In genomic region chrX:148024425-148025148, GRCh38 we compare ENCODE assay signal across 12 cellular contexts.
A peak's percentile ranks its signal among the peaks of the same experiment; 100 is the strongest.
DNase-seq lines count a peak whose midpoint lies in the region; ATAC-seq and TF ChIP-seq lines count a peak whose summit lies in the region.
"Had no signal": no experiment of that assay in that cellular context is flagged by ENCODE, and none has a peak within 500 bp of the region (broad histone marks: within the 10 kb centered on the region; RNA-seq: fewer than 3 reads in every experiment).

No MANE protein-coding gene starts in this region.

- peak overlapping the region; percentile 64 for H2AFZ ChIP-seq in SU-DHL-6 (ENCODE audit: low read depth, low read length, severe bottlenecking)

- H3K9ac ChIP-seq in SU-DHL-6 (ENCODE audit: low read length) = no peak overlapping the region

- H3K27ac ChIP-seq in SU-DHL-6 (ENCODE audit: low read depth, low read length) = no peak overlapping the region
- H3K27ac ChIP-seq: thoracic aorta had no signal

- no peak overlapping the region for H3K4me3 ChIP-seq in SU-DHL-6 (ENCODE audit: insufficient read depth, low read length, poor library complexity, severe bottlenecking)
- H3K4me3 ChIP-seq: thoracic aorta had no signal

- no peaks in the 10 kb centered on the region for H4K20me1 ChIP-seq in SU-DHL-6 (ENCODE audit: low read depth, low read length)

- H3K79me2 ChIP-seq in SU-DHL-6 (ENCODE audit: insufficient read depth, low read length) = no peaks in the 10 kb centered on the region

- ATAC-seq in GM18508 (IDR thresholded peaks at IDR 0.05; ENCODE audit: insufficient read depth, unreplicated experiment) (peak; percentile 88), GM21528 (IDR thresholded peaks at IDR 0.05; ENCODE audit: low FRiP score, unreplicated experiment) (peak; percentile 99), HG03175 (IDR thresholded peaks at IDR 0.05; ENCODE audit: unreplicated experiment) (peak; percentile 96)

- H3K36me3 ChIP-seq in SU-DHL-6 (ENCODE audit: low read length) = no peaks in the 10 kb centered on the region
- H3K36me3 ChIP-seq: thoracic aorta had no signal

- peak overlapping the region; percentile 54 for H3K4me2 ChIP-seq in SU-DHL-6 (ENCODE audit: low read depth, low read length, poor library complexity, severe bottlenecking)

- no peaks in the 10 kb centered on the region for H3K27me3 ChIP-seq in SU-DHL-6 (ENCODE audit: low read length)

- DNase-seq in HuH-7 (ENCODE audit: low spot score) (no peak), nucleus accumbens (lab: John Stamatoyannopoulos, UW) (no peak), inferior parietal cortex (ENCODE audit: extremely low spot score) (no peak), GM03348 (ENCODE audit: low spot score) (no peak)
- DNase-seq: activated CD4-positive, alpha-beta memory T cell treated with anti-CD3 and anti-CD28 coated beads for 36 hours; amygdala; Calu3 had no signal

- no peaks in the 10 kb centered on the region for H3K9me3 ChIP-seq in SU-DHL-6 (ENCODE audit: insufficient read depth, low read length)
- H3K9me3 ChIP-seq: thoracic aorta had no signal

- no peaks in the 10 kb centered on the region for H3K9me2 ChIP-seq in SU-DHL-6 (replicated peaks; ENCODE audit: insufficient read depth, low read length)

- H3F3A ChIP-seq in SU-DHL-6 (ENCODE audit: insufficient read depth) = no peaks in the 10 kb centered on the region

- TF ChIP-seq CTCF in SU-DHL-6 (IDR thresholded peaks at IDR 0.05; ENCODE audit: insufficient read depth, low read length, poor library complexity, severe bottlenecking) = no peak
